Comparison of ENCODE assay signal across 1 cellular context in genomic region chr19:48615145-48616040, GRCh38.
TF ChIP-seq lines count a peak whose summit lies in the region.

No MANE protein-coding gene starts in this region.

TF ChIP-seq in HEK293, 187 proteins besides CTCF, POLR2A, EP300 and RAD21 (continued from another document):
- TF ChIP-seq TSHZ1 (tag by site-specific recombination; IDR thresholded peaks at IDR 0.05; ENCODE audit: borderline replicate concordance): no peak
- peak; percentile 41; the same call in 1 of the 2 replicates for TF ChIP-seq BCL11A (tag by site-specific recombination; IDR thresholded peaks at IDR 0.05; ENCODE audit: low read depth)
- TF ChIP-seq BCL11B (tag by site-specific recombination; IDR thresholded peaks at IDR 0.05; ENCODE audit: low read depth): peak; percentile 23; the same call in 1 of the 2 replicates
- TF ChIP-seq ZNF223 (tag by site-specific recombination; IDR thresholded peaks at IDR 0.05): 0 out of 2 replicates have a peak, but pooled peaks have one; percentile 7
